ENCODE assay signal across 1 cellular context in genomic region chr2:121579326-121579725, GRCh38.
TF ChIP-seq lines count a peak whose summit lies in the region.

No MANE protein-coding gene starts in this region.

TF ChIP-seq in GM12878, 131 proteins besides CTCF, POLR2A, EP300 and RAD21 (continued from another document):
- TF ChIP-seq NFYA (IDR thresholded peaks at IDR 0.05; ENCODE audit: borderline replicate concordance, low read depth, low read length): no peak
- TF ChIP-seq RUNX3 (IDR thresholded peaks at IDR 0.05; ENCODE audit: low read length): no peak
- TF ChIP-seq E2F8 (IDR thresholded peaks at IDR 0.05; ENCODE audit: low read depth, partially characterized antibody): no peak
- TF ChIP-seq, protein P1, sequence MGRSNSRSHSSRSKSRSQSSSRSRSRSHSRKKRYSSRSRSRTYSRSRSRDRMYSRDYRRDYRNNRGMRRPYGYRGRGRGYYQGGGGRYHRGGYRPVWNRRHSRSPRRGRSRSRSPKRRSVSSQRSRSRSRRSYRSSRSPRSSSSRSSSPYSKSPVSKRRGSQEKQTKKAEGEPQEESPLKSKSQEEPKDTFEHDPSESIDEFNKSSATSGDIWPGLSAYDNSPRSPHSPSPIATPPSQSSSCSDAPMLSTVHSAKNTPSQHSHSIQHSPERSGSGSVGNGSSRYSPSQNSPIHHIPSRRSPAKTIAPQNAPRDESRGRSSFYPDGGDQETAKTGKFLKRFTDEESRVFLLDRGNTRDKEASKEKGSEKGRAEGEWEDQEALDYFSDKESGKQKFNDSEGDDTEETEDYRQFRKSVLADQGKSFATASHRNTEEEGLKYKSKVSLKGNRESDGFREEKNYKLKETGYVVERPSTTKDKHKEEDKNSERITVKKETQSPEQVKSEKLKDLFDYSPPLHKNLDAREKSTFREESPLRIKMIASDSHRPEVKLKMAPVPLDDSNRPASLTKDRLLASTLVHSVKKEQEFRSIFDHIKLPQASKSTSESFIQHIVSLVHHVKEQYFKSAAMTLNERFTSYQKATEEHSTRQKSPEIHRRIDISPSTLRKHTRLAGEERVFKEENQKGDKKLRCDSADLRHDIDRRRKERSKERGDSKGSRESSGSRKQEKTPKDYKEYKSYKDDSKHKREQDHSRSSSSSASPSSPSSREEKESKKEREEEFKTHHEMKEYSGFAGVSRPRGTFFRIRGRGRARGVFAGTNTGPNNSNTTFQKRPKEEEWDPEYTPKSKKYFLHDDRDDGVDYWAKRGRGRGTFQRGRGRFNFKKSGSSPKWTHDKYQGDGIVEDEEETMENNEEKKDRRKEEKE (IDR thresholded peaks at IDR 0.05): no peak
- TF ChIP-seq SP1 (IDR thresholded peaks at IDR 0.05; ENCODE audit: low read depth, low read length): no peak
- no peak for TF ChIP-seq MYB (IDR thresholded peaks at IDR 0.05; ENCODE audit: borderline replicate concordance, low read depth, low read length)
- TF ChIP-seq, protein P2, sequence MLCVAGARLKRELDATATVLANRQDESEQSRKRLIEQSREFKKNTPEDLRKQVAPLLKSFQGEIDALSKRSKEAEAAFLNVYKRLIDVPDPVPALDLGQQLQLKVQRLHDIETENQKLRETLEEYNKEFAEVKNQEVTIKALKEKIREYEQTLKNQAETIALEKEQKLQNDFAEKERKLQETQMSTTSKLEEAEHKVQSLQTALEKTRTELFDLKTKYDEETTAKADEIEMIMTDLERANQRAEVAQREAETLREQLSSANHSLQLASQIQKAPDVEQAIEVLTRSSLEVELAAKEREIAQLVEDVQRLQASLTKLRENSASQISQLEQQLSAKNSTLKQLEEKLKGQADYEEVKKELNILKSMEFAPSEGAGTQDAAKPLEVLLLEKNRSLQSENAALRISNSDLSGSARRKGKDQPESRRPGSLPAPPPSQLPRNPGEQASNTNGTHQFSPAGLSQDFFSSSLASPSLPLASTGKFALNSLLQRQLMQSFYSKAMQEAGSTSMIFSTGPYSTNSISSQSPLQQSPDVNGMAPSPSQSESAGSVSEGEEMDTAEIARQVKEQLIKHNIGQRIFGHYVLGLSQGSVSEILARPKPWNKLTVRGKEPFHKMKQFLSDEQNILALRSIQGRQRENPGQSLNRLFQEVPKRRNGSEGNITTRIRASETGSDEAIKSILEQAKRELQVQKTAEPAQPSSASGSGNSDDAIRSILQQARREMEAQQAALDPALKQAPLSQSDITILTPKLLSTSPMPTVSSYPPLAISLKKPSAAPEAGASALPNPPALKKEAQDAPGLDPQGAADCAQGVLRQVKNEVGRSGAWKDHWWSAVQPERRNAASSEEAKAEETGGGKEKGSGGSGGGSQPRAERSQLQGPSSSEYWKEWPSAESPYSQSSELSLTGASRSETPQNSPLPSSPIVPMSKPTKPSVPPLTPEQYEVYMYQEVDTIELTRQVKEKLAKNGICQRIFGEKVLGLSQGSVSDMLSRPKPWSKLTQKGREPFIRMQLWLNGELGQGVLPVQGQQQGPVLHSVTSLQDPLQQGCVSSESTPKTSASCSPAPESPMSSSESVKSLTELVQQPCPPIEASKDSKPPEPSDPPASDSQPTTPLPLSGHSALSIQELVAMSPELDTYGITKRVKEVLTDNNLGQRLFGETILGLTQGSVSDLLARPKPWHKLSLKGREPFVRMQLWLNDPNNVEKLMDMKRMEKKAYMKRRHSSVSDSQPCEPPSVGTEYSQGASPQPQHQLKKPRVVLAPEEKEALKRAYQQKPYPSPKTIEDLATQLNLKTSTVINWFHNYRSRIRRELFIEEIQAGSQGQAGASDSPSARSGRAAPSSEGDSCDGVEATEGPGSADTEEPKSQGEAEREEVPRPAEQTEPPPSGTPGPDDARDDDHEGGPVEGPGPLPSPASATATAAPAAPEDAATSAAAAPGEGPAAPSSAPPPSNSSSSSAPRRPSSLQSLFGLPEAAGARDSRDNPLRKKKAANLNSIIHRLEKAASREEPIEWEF (IDR thresholded peaks at IDR 0.05; ENCODE audit: insufficient replicate concordance, low read depth, low read length): no peak
- no peak for TF ChIP-seq SREBF1 (IDR thresholded peaks at IDR 0.05; ENCODE audit: low read length)
- TF ChIP-seq CREB1 (IDR thresholded peaks at IDR 0.05; ENCODE audit: low read depth): no peak
- TF ChIP-seq ASH2L (IDR thresholded peaks at IDR 0.05; ENCODE audit: borderline replicate concordance, low read depth): no peak
- TF ChIP-seq CBX3 (IDR thresholded peaks at IDR 0.05; ENCODE audit: borderline replicate concordance, low read depth): no peak
- no peak for TF ChIP-seq RFX5 (IDR thresholded peaks at IDR 0.05; ENCODE audit: low read depth, low read length)
